In the genomic region with DNA sequence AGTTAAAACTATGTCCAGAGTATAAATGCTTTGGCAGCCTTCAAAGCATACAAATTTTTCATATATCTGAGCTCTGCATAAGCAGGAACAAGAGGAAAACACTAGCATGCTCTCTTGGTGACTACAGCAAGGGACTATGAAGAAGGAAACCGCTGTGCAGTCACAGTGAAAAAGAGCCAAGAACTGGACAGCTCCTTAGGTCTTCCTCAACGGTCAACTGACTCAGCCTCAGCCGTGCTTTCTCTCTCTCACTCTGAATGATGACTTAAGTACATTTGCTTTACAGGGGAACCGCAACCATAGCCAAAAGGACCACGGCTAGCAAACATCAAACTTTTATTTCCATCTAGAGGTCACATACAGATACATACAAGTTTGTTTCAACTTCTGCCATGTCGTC, we compare ENCODE assay signal across 17 cellular contexts.
DNase-seq lines count a peak whose midpoint lies in the region; ATAC-seq and TF ChIP-seq lines count a peak whose summit lies in the region.
"Had no signal": no experiment of that assay in that cellular context is flagged by ENCODE, and none has a peak within 500 bp of the region (broad histone marks: within the 10 kb centered on the region; RNA-seq: fewer than 3 reads in every experiment).

No MANE protein-coding gene starts in this region.

- H3K27me3 Mint-ChIP-seq in nephron progenitor cell (ENCODE audit: low read depth, poor library complexity) (no peaks in the 10 kb centered on the region), T-cell (no peaks in the 10 kb centered on the region)
- H3K27me3 Mint-ChIP-seq: brain had no signal

- H3K9me3 Mint-ChIP-seq in nephron progenitor cell (no peaks in the 10 kb centered on the region), T-cell (no peaks in the 10 kb centered on the region)
- H3K9me3 Mint-ChIP-seq: brain had no signal

- H3K4me3 Mint-ChIP-seq in nephron progenitor cell (no peak overlapping the region), T-cell (no peak overlapping the region)
- H3K4me3 Mint-ChIP-seq: brain had no signal

- no peak for ATAC-seq in T-cell (replicated peaks in 1 of 4)

- DNase-seq in AG09319 (ENCODE audit: extremely low read depth, low read depth), result peak; percentile 44
- peak; percentile 11 for DNase-seq in NB4 (ENCODE audit: low read depth)
- peak; percentile 58 for DNase-seq in fibroblast of peridontal ligament (ENCODE audit: extremely low read depth)
- peak; percentile 57 for DNase-seq in non-pigmented ciliary epithelial cell (ENCODE audit: low read depth)
- no peak for DNase-seq in nephron progenitor cell
- no peak for DNase-seq in foreskin melanocyte
- DNase-seq in HK-2 (ENCODE audit: unreplicated experiment), result no peak
- DNase-seq in T-cell, result no peak
- DNase-seq: activated CD4-positive, alpha-beta T cell treated with anti-CD3 and anti-CD28 coated beads, Interleukin-2, amount 50 U/mL, for 1 hour; NCI-H1105 treated with DMSO at 0.1 percent for 48 hours; NCI-H510A; PC-9; stimulated activated CD4-positive, alpha-beta T cell treated with anti-CD3 and anti-CD28 coated beads, Interleukin-2, amount 100 ng/mL, for 48 hours had no signal

- H3K36me3 Mint-ChIP-seq in nephron progenitor cell (ENCODE audit: low read depth) (peaks cover 16% of the 10 kb centered on the region), T-cell (peaks cover 27% of the 10 kb centered on the region)

- no peak for TF ChIP-seq POLR2A in NB4 (IDR thresholded peaks at IDR 0.05; ENCODE audit: extremely low read depth, insufficient read length)

- CTCF ChIA-PET in T-cell (lab: Charles Lee), result interaction anchor here in 1 of 2 donors (0.5 kb wide), 1 partner anchor 105 kb away, joined by 8 read pairs; no protein-coding TSS in a partner anchor

- no peak overlapping the region for H3K27ac Mint-ChIP-seq in nephron progenitor cell
- H3K27ac Mint-ChIP-seq in T-cell, result no peak overlapping the region
- H3K27ac Mint-ChIP-seq: brain had no signal

- no peak overlapping the region for H3K4me3 ChIP-seq in NB4 (ENCODE audit: low read depth, low read length)
- H3K4me3 ChIP-seq: BLaER1, PC-9, prostate gland, vagina had no signal

- POLR2A ChIA-PET in T-cell (lab: Charles Lee), result no interaction called here

- peaks cover 11% of the 10 kb centered on the region for H3K4me1 Mint-ChIP-seq in nephron progenitor cell
- H3K4me1 Mint-ChIP-seq in T-cell, result no peaks in the 10 kb centered on the region

- no peak for TF ChIP-seq CTCF in AG09319 (IDR thresholded peaks at IDR 0.05; ENCODE audit: low read depth, low read length)
- TF ChIP-seq CTCF in NB4 (IDR thresholded peaks at IDR 0.05; ENCODE audit: low read depth, low read length), result no peak
- TF ChIP-seq CTCF in nephron progenitor cell (IDR thresholded peaks at IDR 0.05), result no peak

Comparison
In these comparisons a context has a peak if more than half of its experiments do, and no peak if none do; other contexts are left out.
1. DNase-seq: peak in AG09319 (single experiment), NB4 (single experiment), fibroblast of peridontal ligament (single experiment) and non-pigmented ciliary epithelial cell (single experiment); none in nephron progenitor cell (single experiment), foreskin melanocyte (single experiment), HK-2 (single experiment) and T-cell (0 of 34).